24 cellular contexts compared by ENCODE assay signal in the genomic region with DNA sequence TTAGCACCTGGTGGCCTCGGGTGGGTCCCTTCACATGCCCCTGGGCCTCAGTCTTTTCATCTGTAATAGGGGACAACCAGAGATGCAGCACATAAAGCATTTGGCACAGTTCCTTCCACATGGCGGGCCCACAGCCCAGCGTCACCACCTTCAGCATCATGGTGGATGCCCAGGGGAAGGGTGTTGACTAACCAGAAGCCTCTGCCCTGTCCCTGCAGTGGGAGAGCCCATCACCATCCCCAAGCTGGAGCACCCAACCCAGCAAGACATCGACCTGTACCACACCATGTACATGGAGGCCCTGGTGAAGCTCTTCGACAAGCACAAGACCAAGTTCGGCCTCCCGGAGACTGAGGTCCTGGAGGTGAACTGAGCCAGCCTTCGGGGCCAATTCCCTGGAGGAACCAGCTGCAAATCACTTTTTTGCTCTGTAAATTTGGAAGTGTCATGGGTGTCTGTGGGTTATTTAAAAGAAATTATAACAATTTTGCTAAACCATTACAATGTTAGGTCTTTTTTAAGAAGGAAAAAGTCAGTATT. TPM values are rescaled to one million over a fixed set of nuclear protein-coding genes. Genes with fewer than 3 reads are reported as not detected.
A peak's percentile ranks its signal among the peaks of the same experiment; 100 is the strongest.
DNase-seq lines count a peak whose midpoint lies in the region; ATAC-seq and TF ChIP-seq lines count a peak whose summit lies in the region.
"Had no signal": no experiment of that assay in that cellular context is flagged by ENCODE, and none has a peak within 500 bp of the region (broad histone marks: within the 10 kb centered on the region; RNA-seq: fewer than 3 reads in every experiment).

No MANE protein-coding gene starts in this region.

- H3K9me3 ChIP-seq in mesenchymal stem cell (ENCODE audit: control insufficient read depth, low read length), result no peaks in the 10 kb centered on the region

- H3K4me1 Mint-ChIP-seq in CD14-positive monocyte, result peaks cover 32% of the 10 kb centered on the region
- peaks cover 24 to 41% of the 10 kb centered on the region in 2 donors for H3K4me1 Mint-ChIP-seq in stimulated activated naive B cell treated with anti-CD40 and anti-IgM and Interleukin-4, amounts not matched to agents 10 μg/mL and 1 μg/mL and 100 μg/mL, for 72 hours

- H3K18ac ChIP-seq in mesenchymal stem cell (ENCODE audit: low read depth in 1 of 2, low read length in 2 of 2), result no peak overlapping the region

- H3K4me1 ChIP-seq in mesenchymal stem cell (ENCODE audit: control insufficient read depth, insufficient read depth, low read depth, low read length), result peaks cover 9% of the 10 kb centered on the region

- TF ChIP-seq CTCF in CD14-positive monocyte (IDR thresholded peaks at IDR 0.05), result no peak
- TF ChIP-seq CTCF in coronary artery (IDR thresholded peaks at IDR 0.05), result no peak

- peaks cover 0 to 82% of the 10 kb centered on the region in 2 experiments for H3K36me3 ChIP-seq in mesenchymal stem cell (ENCODE audit: control insufficient read depth in 1 of 2, insufficient read depth in 2 of 2, low read depth in 1 of 2, low read length in 2 of 2)

- peaks cover 0 to 3% (median 3%) of the 10 kb centered on the region in 3 donors for H3K27me3 Mint-ChIP-seq in CD14-positive monocyte (ENCODE audit: low read depth in 3 of 3)
- no peaks in the 10 kb centered on the region for H3K27me3 Mint-ChIP-seq in stimulated activated naive B cell treated with anti-CD40 and anti-IgM and Interleukin-4, amounts not matched to agents 10 μg/mL and 1 μg/mL and 100 μg/mL, for 72 hours
- H3K27me3 Mint-ChIP-seq: B cell; CD4-positive, CD25-positive, alpha-beta regulatory T cell had no signal

- DNase-seq in activated effector memory CD4-positive, alpha-beta T cell treated with anti-CD3 and anti-CD28 coated beads, Interleukin-2, amount 50 U/mL, for 16 hours, result peak; percentile 58
- no peak for DNase-seq in activated effector memory CD4-positive, alpha-beta T cell treated with Interleukin-2 at 50 U/mL for 16 hours
- DNase-seq in CD14-positive monocyte (ENCODE audit: low spot score) (peak; percentile 29), mesenchymal stem cell (no peak), coronary artery (ENCODE audit: low spot score) (no peak)
- DNase-seq in stimulated activated naive B cell treated with anti-CD40 and anti-IgM and Interleukin-4, amounts not matched to agents 10 μg/mL and 1 μg/mL and 100 μg/mL, for 72 hours, result no peak
- DNase-seq: CD4-positive, CD25-positive, alpha-beta regulatory T cell; H9; HFFc6; NCI-H1048; NCI-H1417; NCI-H1694; NCI-H2029 treated with DMSO at 0.1 percent for 48 hours; NCI-H2227 treated with DMSO at 0.1 percent for 48 hours; NCI-H526 treated with DMSO at 0.1 percent for 48 hours; SHP77 treated with DMSO at 0.1 percent for 48 hours had no signal

- 92% methylated on average over 7 of the region's 8 CpGs for WGBS in mesenchymal stem cell

- no peaks in the 10 kb centered on the region for H3K27me3 ChIP-seq in mesenchymal stem cell (ENCODE audit: control insufficient read depth in 1 of 2, insufficient read depth in 1 of 2, low read length in 2 of 2)

- H3K14ac ChIP-seq in mesenchymal stem cell (ENCODE audit: low read length in 2 of 2), result no peak overlapping the region

- no peak for ATAC-seq in stimulated activated naive B cell treated with anti-CD40 and anti-IgM and Interleukin-4, amounts not matched to agents 10 μg/mL and 1 μg/mL and 100 μg/mL, for 72 hours (replicated peaks)
- no peak for ATAC-seq in SK-N-SH treated with all-trans-retinoic acid at 6 μM for 48 hours
- ATAC-seq: GM23338, Panc1 had no signal

- no peak overlapping the region for H3K23ac ChIP-seq in mesenchymal stem cell (ENCODE audit: low read length in 2 of 2)

- H2BK12ac ChIP-seq in mesenchymal stem cell (ENCODE audit: low read length in 2 of 2), result no peak overlapping the region

- no peak overlapping the region for H2BK15ac ChIP-seq in mesenchymal stem cell (ENCODE audit: low read depth, poor library complexity, severe bottlenecking)

- H2AFZ ChIP-seq in mesenchymal stem cell (ENCODE audit: low read depth, low read length), result no peak overlapping the region
- H2AFZ ChIP-seq: GM23338 had no signal

- no peak overlapping the region for H3K4me3 Mint-ChIP-seq in CD14-positive monocyte
- H3K4me3 Mint-ChIP-seq in stimulated activated naive B cell treated with anti-CD40 and anti-IgM and Interleukin-4, amounts not matched to agents 10 μg/mL and 1 μg/mL and 100 μg/mL, for 72 hours, result no peak overlapping the region
- H3K4me3 Mint-ChIP-seq: B cell; CD4-positive, CD25-positive, alpha-beta regulatory T cell; GM23338; H9; HFFc6; IgD-negative memory B cell had no signal

- peak overlapping the region; percentile 9 for H2BK5ac ChIP-seq in mesenchymal stem cell (ENCODE audit: low read depth, low read length, poor library complexity, severe bottlenecking)

- peaks cover 52 to 65% of the 10 kb centered on the region in 2 donors for H3K36me3 Mint-ChIP-seq in CD14-positive monocyte
- peaks cover 53 to 59% of the 10 kb centered on the region in 2 donors for H3K36me3 Mint-ChIP-seq in stimulated activated naive B cell treated with anti-CD40 and anti-IgM and Interleukin-4, amounts not matched to agents 10 μg/mL and 1 μg/mL and 100 μg/mL, for 72 hours
- H3K36me3 Mint-ChIP-seq: CD4-positive, CD25-positive, alpha-beta regulatory T cell had no signal

- H3K4ac ChIP-seq in mesenchymal stem cell (ENCODE audit: low read depth in 1 of 2, low read length in 2 of 2), result no peak overlapping the region

- H3K27ac Mint-ChIP-seq in CD14-positive monocyte, result peak overlapping the region in 4 of 7 donors; percentile 2 to 70 (median 40)
- H3K27ac Mint-ChIP-seq in stimulated activated naive B cell treated with anti-CD40 and anti-IgM and Interleukin-4, amounts not matched to agents 10 μg/mL and 1 μg/mL and 100 μg/mL, for 72 hours, result peak overlapping the region; percentile 37
- H3K27ac Mint-ChIP-seq: B cell, GM23338, H9, HFFc6 had no signal

- H4K91ac ChIP-seq in mesenchymal stem cell (ENCODE audit: low read length), result no peak overlapping the region

- intact Hi-C loops in CD14-positive monocyte (cut with micrococcal nuclease), result loop anchor here (5.0 to 10.0 kb wide), 3 partner anchors 67 to 355 kb away; no protein-coding TSS in a partner anchor

- no peak overlapping the region for H2BK120ac ChIP-seq in mesenchymal stem cell (ENCODE audit: low read depth, low read length)

- no peak overlapping the region for H3K4me3 ChIP-seq in mesenchymal stem cell (ENCODE audit: insufficient read depth in 1 of 2, low read depth in 1 of 2, low read length in 2 of 2)
- H3K4me3 ChIP-seq in coronary artery, result no peak overlapping the region
- H3K4me3 ChIP-seq: GM23338 had no signal

- no peaks in the 10 kb centered on the region for H3K9me3 Mint-ChIP-seq in CD14-positive monocyte
- no peaks in the 10 kb centered on the region for H3K9me3 Mint-ChIP-seq in stimulated activated naive B cell treated with anti-CD40 and anti-IgM and Interleukin-4, amounts not matched to agents 10 μg/mL and 1 μg/mL and 100 μg/mL, for 72 hours
- H3K9me3 Mint-ChIP-seq: CD4-positive, CD25-positive, alpha-beta regulatory T cell; GM23338; H9; HFFc6; IgD-negative memory B cell had no signal

- H4K8ac ChIP-seq in mesenchymal stem cell (ENCODE audit: low read length), result no peak overlapping the region

- H3K27ac ChIP-seq in mesenchymal stem cell (ENCODE audit: low read length, poor library complexity, severe bottlenecking) (no peak overlapping the region), coronary artery (no peak overlapping the region)
- H3K27ac ChIP-seq: 22Rv1, RWPE1 had no signal

- H3K79me1 ChIP-seq in mesenchymal stem cell (replicated peaks; ENCODE audit: low read length, poor library complexity, severe bottlenecking), result no peaks in the 10 kb centered on the region

- H3K4me2 ChIP-seq in mesenchymal stem cell (ENCODE audit: low read length, poor library complexity, severe bottlenecking), result no peak overlapping the region
- H3K4me2 ChIP-seq: GM23338 had no signal

- no peak overlapping the region for H2AK5ac ChIP-seq in mesenchymal stem cell (ENCODE audit: low read length, severe bottlenecking)

- no peak overlapping the region for H3K9ac ChIP-seq in mesenchymal stem cell (ENCODE audit: low read length)
- H3K9ac ChIP-seq: KMS-11 had no signal

TF ChIP-seq in SK-N-SH treated with all-trans-retinoic acid at 6 μM for 48 hours, 23 proteins besides CTCF, POLR2A, EP300 and RAD21 (continues in another document):
- TF ChIP-seq PPARA (CRISPR knock-in tag; IDR thresholded peaks at IDR 0.05; ENCODE audit: borderline replicate concordance) (no peak), TOX (CRISPR knock-in tag; IDR thresholded peaks at IDR 0.05; ENCODE audit: borderline replicate concordance) (no peak), ZFP3 (CRISPR knock-in tag; IDR thresholded peaks at IDR 0.05) (no peak), BACH2 (CRISPR knock-in tag; IDR thresholded peaks at IDR 0.05; ENCODE audit: borderline replicate concordance) (no peak), ZNF8 (CRISPR knock-in tag; IDR thresholded peaks at IDR 0.05) (no peak), ZC3H10 (CRISPR knock-in tag; IDR thresholded peaks at IDR 0.05) (no peak), ARNTL (CRISPR knock-in tag; IDR thresholded peaks at IDR 0.05; ENCODE audit: borderline replicate concordance, low read depth) (no peak)
- TF ChIP-seq, protein P1, sequence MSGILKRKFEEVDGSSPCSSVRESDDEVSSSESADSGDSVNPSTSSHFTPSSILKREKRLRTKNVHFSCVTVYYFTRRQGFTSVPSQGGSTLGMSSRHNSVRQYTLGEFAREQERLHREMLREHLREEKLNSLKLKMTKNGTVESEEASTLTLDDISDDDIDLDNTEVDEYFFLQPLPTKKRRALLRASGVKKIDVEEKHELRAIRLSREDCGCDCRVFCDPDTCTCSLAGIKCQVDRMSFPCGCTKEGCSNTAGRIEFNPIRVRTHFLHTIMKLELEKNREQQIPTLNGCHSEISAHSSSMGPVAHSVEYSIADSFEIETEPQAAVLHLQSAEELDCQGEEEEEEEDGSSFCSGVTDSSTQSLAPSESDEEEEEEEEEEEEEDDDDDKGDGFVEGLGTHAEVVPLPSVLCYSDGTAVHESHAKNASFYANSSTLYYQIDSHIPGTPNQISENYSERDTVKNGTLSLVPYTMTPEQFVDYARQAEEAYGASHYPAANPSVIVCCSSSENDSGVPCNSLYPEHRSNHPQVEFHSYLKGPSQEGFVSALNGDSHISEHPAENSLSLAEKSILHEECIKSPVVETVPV (CRISPR knock-in tag; IDR thresholded peaks at IDR 0.05), result no peak

RNA-seq across cellular contexts. Expression of a gene that starts 14.8 kb away (rescaled TPM):
- 10 to 100 TPM; 13.7 to 20.0 TPM for polyA plus RNA-seq in CD14-positive monocyte
- polyA plus RNA-seq in mesenchymal stem cell (2013, experiment 1 of 2), result 10.1 TPM
- polyA plus RNA-seq in mesenchymal stem cell (2013, experiment 2 of 2), result 10.5 TPM

RNA-seq across cellular contexts. Expression of a gene that starts 31.6 kb away (rescaled TPM):
- polyA plus RNA-seq in CD14-positive monocyte, result 10 to 100 TPM in 1 of 2 donors, 1 to 10 TPM in 1; 7.0 to 18.4 TPM
- 0.35 TPM for polyA plus RNA-seq in mesenchymal stem cell (2013, experiment 1 of 2)
- polyA plus RNA-seq in mesenchymal stem cell (2013, experiment 2 of 2), result 0.56 TPM

Comparison
In these comparisons a context has a peak if more than half of its experiments do, and no peak if none do; other contexts are left out.
1. DNase-seq: peak in activated effector memory CD4-positive, alpha-beta T cell treated with anti-CD3 and anti-CD28 coated beads, Interleukin-2, amount 50 U/mL, for 16 hours (single experiment) and CD14-positive monocyte (single experiment); none in activated effector memory CD4-positive, alpha-beta T cell treated with Interleukin-2 at 50 U/mL for 16 hours (single experiment), mesenchymal stem cell (single experiment), stimulated activated naive B cell treated with anti-CD40 and anti-IgM and Interleukin-4, amounts not matched to agents 10 μg/mL and 1 μg/mL and 100 μg/mL, for 72 hours (single experiment) and coronary artery (single experiment).